14 cellular contexts compared by ENCODE assay signal in the genomic region with DNA sequence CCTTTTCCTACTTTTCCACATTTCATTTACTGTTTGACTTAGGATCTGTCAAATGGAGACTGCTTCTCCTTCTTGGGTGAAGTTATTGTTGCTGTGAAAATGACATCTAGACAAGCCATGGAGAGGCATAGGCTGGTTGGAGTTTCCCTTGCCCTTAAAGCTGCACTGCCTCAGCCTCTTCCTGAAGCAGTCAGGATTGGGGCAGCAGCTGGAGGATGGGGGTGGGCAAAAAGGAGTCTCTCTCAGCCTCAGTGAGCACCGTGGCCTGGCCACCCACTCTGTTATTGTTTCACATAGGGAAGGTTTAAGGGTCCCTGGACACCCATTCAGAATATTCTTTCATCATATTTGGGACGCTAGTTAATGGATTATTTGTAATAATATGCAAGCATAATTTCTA. TPM values are rescaled to one million over a fixed set of nuclear protein-coding genes. Genes with fewer than 3 reads are reported as not detected.
DNase-seq lines count a peak whose midpoint lies in the region; ATAC-seq, FAIRE-seq and TF ChIP-seq lines count a peak whose summit lies in the region.
"Had no signal": no experiment of that assay in that cellular context is flagged by ENCODE, and none has a peak within 500 bp of the region (broad histone marks: within the 10 kb centered on the region; RNA-seq: fewer than 3 reads in every experiment).

No MANE protein-coding gene starts in this region.

- H3K9me3 Mint-ChIP-seq in activated CD8-positive, alpha-beta T cell treated with anti-CD3 and anti-CD28 coated beads, Interleukin-2, amount 10 ng/mL, durations not matched to agents 7 days and 5 days (ENCODE audit: insufficient read depth): no peaks in the 10 kb centered on the region

- CTCF ChIA-PET in activated CD8-positive, alpha-beta T cell treated with anti-CD3 and anti-CD28 coated beads, Interleukin-2, amount 10 ng/mL, durations not matched to agents 7 days and 5 days (lab: Charles Lee): interaction anchor here (0.7 to 2.3 kb wide), 14 partner anchors 8 to 549 kb away, joined by 3 to 20 read pairs (median 4); partner anchors contain the start of gene ZBTB24

- H3K27ac ChIP-seq in 22Rv1: 0 out of 2 replicates have a peak overlapping the region, but pooled peaks have one; percentile 24
- H3K27ac ChIP-seq: lower lobe of right lung, right lobe of liver had no signal

- H3K36me3 ChIP-seq in H7 (replicated peaks; ENCODE audit: control insufficient read depth, insufficient read depth, low read length): no peaks in the 10 kb centered on the region
- H3K36me3 ChIP-seq: lower lobe of right lung, right lobe of liver had no signal

- TF ChIP-seq CTCF in 22Rv1 (IDR thresholded peaks at IDR 0.05): no peak

- H3K27ac Mint-ChIP-seq in activated CD8-positive, alpha-beta T cell treated with anti-CD3 and anti-CD28 coated beads, Interleukin-2, amount 10 ng/mL, durations not matched to agents 7 days and 5 days: peak overlapping the region; percentile 94

- ATAC-seq in activated CD8-positive, alpha-beta T cell treated with anti-CD3 and anti-CD28 coated beads, Interleukin-2, amount 10 ng/mL, durations not matched to agents 7 days and 5 days: peak; percentile 25
- no peak for ATAC-seq in HG02884 (IDR thresholded peaks at IDR 0.05; ENCODE audit: unreplicated experiment)

- H3K4me3 Mint-ChIP-seq in activated CD8-positive, alpha-beta T cell treated with anti-CD3 and anti-CD28 coated beads, Interleukin-2, amount 10 ng/mL, durations not matched to agents 7 days and 5 days: peak overlapping the region; percentile 56

- peaks cover 9% of the 10 kb centered on the region for H3K27me3 Mint-ChIP-seq in activated CD8-positive, alpha-beta T cell treated with anti-CD3 and anti-CD28 coated beads, Interleukin-2, amount 10 ng/mL, durations not matched to agents 7 days and 5 days (ENCODE audit: low read depth)

- POLR2A ChIA-PET in activated CD8-positive, alpha-beta T cell treated with anti-CD3 and anti-CD28 coated beads, Interleukin-2, amount 10 ng/mL, durations not matched to agents 7 days and 5 days (lab: Charles Lee): interaction anchor here (0.8 to 2.5 kb wide), 9 partner anchors 8 to 108 kb away, joined by 4 to 19 read pairs (median 10); partner anchors contain the start of genes CD164, MICAL1, PPIL6 and SMPD2

- H3K27me3 ChIP-seq in H7 (ENCODE audit: control insufficient read depth, insufficient read depth, low read length): no peaks in the 10 kb centered on the region
- H3K27me3 ChIP-seq: right lobe of liver had no signal

- H3K4me3 ChIP-seq in H7 (ENCODE audit: insufficient read depth, low read depth, low read length): no peak overlapping the region
- H3K4me3 ChIP-seq: lower lobe of right lung, right lobe of liver had no signal

- H3K36me3 Mint-ChIP-seq in activated CD8-positive, alpha-beta T cell treated with anti-CD3 and anti-CD28 coated beads, Interleukin-2, amount 10 ng/mL, durations not matched to agents 7 days and 5 days (ENCODE audit: low read depth): no peaks in the 10 kb centered on the region

- peaks cover 26% of the 10 kb centered on the region for H3K4me1 Mint-ChIP-seq in activated CD8-positive, alpha-beta T cell treated with anti-CD3 and anti-CD28 coated beads, Interleukin-2, amount 10 ng/mL, durations not matched to agents 7 days and 5 days (ENCODE audit: low read depth)

- no peak for FAIRE-seq in RCC 7860 (lab: Jason Lieb, UNC)

- DNase-seq in H7 (peak; percentile 47), myocyte (ENCODE audit: low read depth) (peak; percentile 45), RCC 7860 (ENCODE audit: low spot score) (no peak), kidney glomerular epithelial cell (lab: John Stamatoyannopoulos, UW) (no peak), NCI-H345 treated with DMSO at 0.1 percent for 48 hours (lab: John Stamatoyannopoulos, UW; ENCODE audit: unreplicated experiment) (no peak)
- no peak for DNase-seq in activated CD8-positive, alpha-beta T cell treated with anti-CD3 and anti-CD28 coated beads, Interleukin-2, amount 10 ng/mL, durations not matched to agents 7 days and 5 days
- DNase-seq: activated effector memory CD4-positive, alpha-beta T cell treated with Interleukin-2 at 50 U/mL for 16 hours; DMS53; lower lobe of right lung; NCI-H526 treated with DMSO at 0.1 percent for 48 hours; right lobe of liver; SW 1271 had no signal

RNA-seq across cellular contexts. Expression of gene ZBTB24, which starts 7.7 kb away (rescaled TPM):
- 17.8 and 18.1 TPM in 2 replicates for total RNA-seq in H7 (2014; rRNA removed; shearing (Covaris generic))
- 10 to 100 TPM; 16.0 to 16.3 TPM for total RNA-seq in activated CD8-positive, alpha-beta T cell treated with anti-CD3 and anti-CD28 coated beads, Interleukin-2, amount 10 ng/mL, durations not matched to agents 7 days and 5 days
- 9.6 and 9.8 TPM in 2 replicates for total RNA-seq in myocyte
- polyA plus RNA-seq in myocyte (2012): 2.8 TPM

RNA-seq across cellular contexts. Expression of gene MICAL1, which starts 35.1 kb away (rescaled TPM):
- 45.1 and 56.9 TPM in 2 replicates for total RNA-seq in H7 (2014; rRNA removed; shearing (Covaris generic))
- total RNA-seq in activated CD8-positive, alpha-beta T cell treated with anti-CD3 and anti-CD28 coated beads, Interleukin-2, amount 10 ng/mL, durations not matched to agents 7 days and 5 days: 10 to 100 TPM; 50.5 to 53.2 TPM
- total RNA-seq in myocyte: 170 and 187 TPM in 2 replicates
- polyA plus RNA-seq in myocyte (2012): 59.8 TPM

RNA-seq across cellular contexts. Expression of gene SMPD2, which starts 50.2 kb away (rescaled TPM):
- total RNA-seq in H7 (2014; rRNA removed; shearing (Covaris generic)): 11.3 and 13.2 TPM in 2 replicates
- 10 to 100 TPM; 15.5 to 15.6 TPM for total RNA-seq in activated CD8-positive, alpha-beta T cell treated with anti-CD3 and anti-CD28 coated beads, Interleukin-2, amount 10 ng/mL, durations not matched to agents 7 days and 5 days
- total RNA-seq in myocyte: 4.6 and 5.3 TPM in 2 replicates
- polyA plus RNA-seq in myocyte (2012): 6.1 TPM

RNA-seq across cellular contexts. Expression of gene PPIL6, which starts 50.3 kb away (rescaled TPM):
- total RNA-seq in H7 (2014; rRNA removed; shearing (Covaris generic)): 0.35 TPM in 1 of 2 replicates, not detected in the other
- under 1 TPM in 1 of 2 experiments, not detected in 1; 0.16 TPM for total RNA-seq in activated CD8-positive, alpha-beta T cell treated with anti-CD3 and anti-CD28 coated beads, Interleukin-2, amount 10 ng/mL, durations not matched to agents 7 days and 5 days
- total RNA-seq in myocyte: 4.8 and 6.2 TPM in 2 replicates
- polyA plus RNA-seq in myocyte (2012): 2.4 TPM

Comparison
In these comparisons a context has a peak if more than half of its experiments do, and no peak if none do; other contexts are left out.
1. DNase-seq: peak in H7 (single experiment) and myocyte (single experiment); none in activated CD8-positive, alpha-beta T cell treated with anti-CD3 and anti-CD28 coated beads, Interleukin-2, amount 10 ng/mL, durations not matched to agents 7 days and 5 days (single experiment), RCC 7860 (single experiment), kidney glomerular epithelial cell (single experiment) and NCI-H345 treated with DMSO at 0.1 percent for 48 hours (single experiment).